ENCODE assay signal across 8 cellular contexts in genomic region chr3:47347217-47347801, GRCh38. TPM values are rescaled to one million over a fixed set of nuclear protein-coding genes. Genes with fewer than 3 reads are reported as not detected.
DNase-seq lines count a peak whose midpoint lies in the region; ATAC-seq and TF ChIP-seq lines count a peak whose summit lies in the region.

No MANE protein-coding gene starts in this region.

- H3K36me3 ChIP-seq in GM06990 (ENCODE audit: control insufficient read depth, insufficient read depth, low read length): peaks cover 14% of the 10 kb centered on the region
- H3K36me3 ChIP-seq in right lobe of liver: peaks cover 0 to 5% (median 0%) of the 10 kb centered on the region in 4 donors

- no peak for TF ChIP-seq CTCF in GM06990 (IDR thresholded peaks at IDR 0.05; ENCODE audit: insufficient read depth, low read length, poor library complexity, severe bottlenecking)
- TF ChIP-seq CTCF in right lobe of liver (IDR thresholded peaks at IDR 0.05): no peak

- peak; percentile 39 for DNase-seq in GM06990 (ENCODE audit: extremely low read depth, insufficient read length)
- peak; percentile 82 for DNase-seq in OCI-M2 (lab: John Stamatoyannopoulos, UW; ENCODE audit: unreplicated experiment)
- DNase-seq in right lobe of liver: no peak
- no peak for DNase-seq in stimulated activated naive CD8-positive, alpha-beta T cell treated with anti-CD3 and anti-CD28 coated beads, Interleukin-15, Interleukin-2, amounts not matched to agents 100 U/mL and 50 U/mL, for 24 hours
- no peak for DNase-seq in NCI-H1417 (lab: John Stamatoyannopoulos, UW)
- no peak for DNase-seq in NCI-H1105 treated with DMSO at 0.1 percent for 48 hours (lab: John Stamatoyannopoulos, UW)

- H3K27me3 ChIP-seq in GM06990 (replicated peaks; ENCODE audit: control insufficient read depth, insufficient read depth, low read length) (no peaks in the 10 kb centered on the region), right lobe of liver (no peaks in the 10 kb centered on the region)

- H3K27ac ChIP-seq in right lobe of liver: no peak overlapping the region

- WGBS in right lobe of liver (ENCODE audit: insufficient coverage, low coverage, low lambda C conversion rate, missing lambda C conversion rate): 78% methylated on average over 4 of the region's 4 CpGs

- intact Hi-C loops in right lobe of liver (cut with DNase I): no loop called here

- peak; percentile 74 for ATAC-seq in HG02588 (IDR thresholded peaks at IDR 0.05; ENCODE audit: unreplicated experiment)
- ATAC-seq in right lobe of liver: peak; percentile 22 to 53 (median 34)
- no peak for ATAC-seq in stimulated activated naive CD8-positive, alpha-beta T cell treated with anti-CD3 and anti-CD28 coated beads, Interleukin-15, Interleukin-2, amounts not matched to agents 100 U/mL and 50 U/mL, for 24 hours
- no peak for ATAC-seq in esophagus mucosa

- no peaks in the 10 kb centered on the region for H3K9me3 ChIP-seq in right lobe of liver

- no peak for TF ChIP-seq POLR2A in right lobe of liver (IDR thresholded peaks at IDR 0.05)

- H3K4me1 ChIP-seq in right lobe of liver: peaks cover 0 to 10% (median 5%) of the 10 kb centered on the region in 4 donors

- H3K4me3 ChIP-seq in GM06990 (replicated peaks; ENCODE audit: low read depth, low read length): no peak overlapping the region
- no peak overlapping the region for H3K4me3 ChIP-seq in right lobe of liver

RNA-seq across cellular contexts. Expression of gene PTPN23, which starts 33.5 kb away (rescaled TPM):
- total RNA-seq in right lobe of liver (10 to 100 TPM; 14.9 to 25.8 (median 16.9) TPM), esophagus mucosa (26.1 TPM)

Comparison
In these comparisons a context has a peak if more than half of its experiments do, and no peak if none do; other contexts are left out.
1. DNase-seq: peak in GM06990 (single experiment) and OCI-M2 (single experiment); none in right lobe of liver (0 of 3), stimulated activated naive CD8-positive, alpha-beta T cell treated with anti-CD3 and anti-CD28 coated beads, Interleukin-15, Interleukin-2, amounts not matched to agents 100 U/mL and 50 U/mL, for 24 hours (single experiment), NCI-H1417 (0 of 3) and NCI-H1105 treated with DMSO at 0.1 percent for 48 hours (single experiment).
2. ATAC-seq: peak in HG02588 (single experiment) and right lobe of liver (4 of 4); none in stimulated activated naive CD8-positive, alpha-beta T cell treated with anti-CD3 and anti-CD28 coated beads, Interleukin-15, Interleukin-2, amounts not matched to agents 100 U/mL and 50 U/mL, for 24 hours (single experiment) and esophagus mucosa (single experiment).